In genomic region chr1:116508090-116508983, GRCh38 we compare ENCODE assay signal across 10 cellular contexts.
DNase-seq lines count a peak whose midpoint lies in the region; FAIRE-seq and TF ChIP-seq lines count a peak whose summit lies in the region.
"Had no signal": no experiment of that assay in that cellular context is flagged by ENCODE, and none has a peak within 500 bp of the region (broad histone marks: within the 10 kb centered on the region; RNA-seq: fewer than 3 reads in every experiment).

No MANE protein-coding gene starts in this region.

- no peaks in the 10 kb centered on the region for H3K9me3 Mint-ChIP-seq in osteocyte (ENCODE audit: unreplicated experiment)

- H3K36me3 Mint-ChIP-seq in osteocyte (ENCODE audit: unreplicated experiment) = no peaks in the 10 kb centered on the region

- peaks cover 39 to 44% of the 10 kb centered on the region in 2 donors for H3K4me1 ChIP-seq in duodenal mucosa (ENCODE audit: control insufficient read depth in 1 of 2, insufficient read depth in 2 of 2, low read length in 2 of 2)

- peak overlapping the region; percentile 87 for H3K27ac Mint-ChIP-seq in osteocyte (ENCODE audit: unreplicated experiment)

- H3K9me3 ChIP-seq in duodenal mucosa (ENCODE audit: control insufficient read depth in 1 of 2, low read length in 2 of 2) = no peaks in the 10 kb centered on the region

- peak; percentile 26 for FAIRE-seq in GM12891 (lab: Jason Lieb, UNC)

- peaks cover 33% of the 10 kb centered on the region for H3K4me1 Mint-ChIP-seq in osteocyte (ENCODE audit: unreplicated experiment)

- H3K9ac ChIP-seq in duodenal mucosa (ENCODE audit: low read depth in 1 of 2, low read length in 2 of 2) = no peak overlapping the region

- no peak for DNase-seq in GM12891 (ENCODE audit: insufficient read length, low spot score)
- peak; percentile 50 for DNase-seq in RPMI7951 (ENCODE audit: low read depth)
- no peak for DNase-seq in osteocyte (ENCODE audit: extremely low spot score, unreplicated experiment)
- DNase-seq in stimulated activated CD4-positive, alpha-beta T cell treated with anti-CD3 and anti-CD28 coated beads, Interleukin-4, amount 100 ng/mL, for 4 hours = no peak
- DNase-seq in amniotic stem cell (lab: John Stamatoyannopoulos, UW) = no peak
- no peak for DNase-seq in ureter (ENCODE audit: low spot score)
- no peak for DNase-seq in NCI-H146 (lab: John Stamatoyannopoulos, UW)
- DNase-seq: SHP77 treated with DMSO at 0.1 percent for 48 hours had no signal

- H3K27ac ChIP-seq in duodenal mucosa (ENCODE audit: low read depth, low read length) = peak overlapping the region; percentile 42

- no peaks in the 10 kb centered on the region for H3K27me3 Mint-ChIP-seq in osteocyte (ENCODE audit: unreplicated experiment)

- H3K4me3 ChIP-seq in duodenal mucosa (ENCODE audit: low read depth in 1 of 2, low read length in 2 of 2) = peak overlapping the region in 1 of 2 donors; percentile 27
- H3K4me3 ChIP-seq: lung had no signal

- H3K27me3 ChIP-seq in duodenal mucosa (ENCODE audit: control insufficient read depth in 1 of 2, insufficient read depth in 2 of 2, low read length in 2 of 2) = no peaks in the 10 kb centered on the region

- no peaks in the 10 kb centered on the region for H3K36me3 ChIP-seq in duodenal mucosa (ENCODE audit: control insufficient read depth in 1 of 2, insufficient read depth in 2 of 2, low read length in 2 of 2)

- no peak overlapping the region for H3K4me3 Mint-ChIP-seq in osteocyte (ENCODE audit: unreplicated experiment)

- TF ChIP-seq CTCF in osteocyte (IDR thresholded peaks at IDR 0.05) = no peak

- no peak for TF ChIP-seq POLR2A in GM12891 (IDR thresholded peaks at IDR 0.05; ENCODE audit: low read depth, low read length)

TF ChIP-seq in GM12891, 5 proteins besides CTCF, POLR2A, EP300 and RAD21:
- TF ChIP-seq TAF1 (IDR thresholded peaks at IDR 0.05; ENCODE audit: low read depth, low read length) (no peak), SPI1 (IDR thresholded peaks at IDR 0.05; ENCODE audit: low read depth, low read length) (no peak), POU2F2 (IDR thresholded peaks at IDR 0.05; ENCODE audit: low read depth, low read length) (no peak), POLR2AphosphoS5 (IDR thresholded peaks at IDR 0.05; ENCODE audit: low read depth, low read length) (no peak), PAX5 (IDR thresholded peaks at IDR 0.05; ENCODE audit: insufficient read depth, low read length, severe bottlenecking) (no peak)
